27 cellular contexts compared by ENCODE assay signal in genomic region chr21:36800734-36801133, GRCh38.
"Had no signal": no experiment of that assay in that cellular context is flagged by ENCODE, and none has a peak within 500 bp of the region (broad histone marks: within the 10 kb centered on the region; RNA-seq: fewer than 3 reads in every experiment).

No MANE protein-coding gene starts in this region.

- FAIRE-seq: urothelium cell line had no signal

- H3K27ac ChIP-seq: stomach, suprapubic skin, testis, thoracic aorta, thyroid gland, tibial artery, tibial nerve, transverse colon, upper lobe of left lung, upper lobe of right lung, uterus, vagina had no signal

- DNase-seq: stimulated activated CD4-positive, alpha-beta T cell treated with anti-CD3 and anti-CD28 coated beads, Interleukin-2, amount 100 ng/mL, for 48 hours; stimulated activated CD4-positive, alpha-beta T cell treated with anti-CD3 and anti-CD28 coated beads, Interleukin-4, amount 100 ng/mL, for 1 hour; stimulated activated CD4-positive, alpha-beta T cell treated with anti-CD3 and anti-CD28 coated beads, Interleukin-4, amount 100 ng/mL, for 24 hours; stimulated activated CD4-positive, alpha-beta T cell treated with anti-CD3 and anti-CD28 coated beads, Interleukin-4, amount 100 ng/mL, for 4 hours; stimulated activated CD8-positive, alpha-beta memory T cell treated with anti-CD3 and anti-CD28 coated beads, Interleukin-4, amount 100 ng/mL, for 48 hours; stimulated activated naive B cell treated with anti-CD40 and anti-IgM and Interleukin-4, amounts not matched to agents 10 μg/mL and 1 μg/mL and 100 μg/mL, for 72 hours; stimulated activated naive CD4-positive, alpha-beta T cell; stimulated activated naive CD4-positive, alpha-beta T cell treated with Interleukin-2 at 50 U/mL for 16 hours; stimulated activated naive CD8-positive, alpha-beta T cell treated with anti-CD3 and anti-CD28 coated beads, Interleukin-15, amount 100 ng/mL, for 72 hours; stimulated activated naive CD8-positive, alpha-beta T cell treated with anti-CD3 and anti-CD28 coated beads, Interleukin-15, Interleukin-2, amounts not matched to agents 100 U/mL and 50 U/mL, for 24 hours; stomach; substantia nigra; testis; thyroid gland; tibial artery; transverse colon; trophoblast cell; upper lobe of left lung; upper lobe of right lung; uterus had no signal

- H3K4me1 ChIP-seq: suprapubic skin, testis, tibial nerve, transverse colon, upper lobe of left lung, upper lobe of right lung, uterus, vagina had no signal

- H3K36me3 ChIP-seq: suprapubic skin, thoracic aorta, thyroid gland, transverse colon, upper lobe of left lung, upper lobe of right lung, uterus, vagina had no signal

- H3K27me3 ChIP-seq: stomach, suprapubic skin, testis, thyroid gland, tibial artery, tibial nerve, transverse colon, upper lobe of left lung, upper lobe of right lung, uterus, vagina had no signal

- H3K4me3 ChIP-seq: stomach, suprapubic skin, testis, thoracic aorta, thyroid gland, tibial artery, tibial nerve, transverse colon, upper lobe of left lung, upper lobe of right lung, uterus, vagina had no signal

- H3K9me3 ChIP-seq: testis, thyroid gland had no signal

- ATAC-seq: stimulated activated effector memory CD8-positive, alpha-beta T cell treated with anti-CD3 and anti-CD28 coated beads, Interleukin-12 subunit alpha, Interleukin-12 subunit beta, amount 100 ng/mL, for 72 hours; stimulated activated memory B cell treated with anti-CD40 and anti-IgM and Interleukin-4, amounts not matched to agents 10 μg/mL and 1 μg/mL and 100 μg/mL, for 72 hours; stimulated activated naive B cell treated with anti-CD40 and anti-IgM and Interleukin-4, amounts not matched to agents 10 μg/mL and 1 μg/mL and 100 μg/mL, for 72 hours; stimulated activated naive CD8-positive, alpha-beta T cell treated with anti-CD3 and anti-CD28 coated beads, Interleukin-15, amount 100 ng/mL, for 72 hours; stimulated activated naive CD8-positive, alpha-beta T cell treated with anti-CD3 and anti-CD28 coated beads, Interleukin-15, Interleukin-2, amounts not matched to agents 100 U/mL and 50 U/mL, for 24 hours; upper lobe of right lung had no signal
